In the genomic region with DNA sequence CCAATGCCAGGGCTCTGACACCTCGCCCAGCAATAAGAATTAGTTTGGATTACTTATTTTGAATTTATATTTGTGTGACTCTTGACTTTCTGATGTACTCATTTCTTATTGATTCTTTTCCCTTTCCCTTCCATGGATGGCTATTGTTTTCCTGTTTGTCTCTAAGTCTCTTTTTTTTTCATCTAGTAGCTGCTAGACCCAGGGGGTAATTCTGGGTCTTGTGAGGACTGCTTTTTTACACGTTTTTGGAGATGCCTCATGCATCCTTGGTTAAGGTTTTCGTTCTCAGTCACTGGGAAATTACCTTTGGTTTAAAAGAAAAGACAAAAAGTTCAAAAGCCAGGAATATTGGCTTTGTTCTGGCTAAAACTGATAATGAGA, we compare ENCODE assay signal across 1 cellular context.
TF ChIP-seq lines count a peak whose summit lies in the region.

No MANE protein-coding gene starts in this region.

TF ChIP-seq in GM12878, 131 proteins besides CTCF, POLR2A, EP300 and RAD21 (continued from another document):
- TF ChIP-seq, protein P1, sequence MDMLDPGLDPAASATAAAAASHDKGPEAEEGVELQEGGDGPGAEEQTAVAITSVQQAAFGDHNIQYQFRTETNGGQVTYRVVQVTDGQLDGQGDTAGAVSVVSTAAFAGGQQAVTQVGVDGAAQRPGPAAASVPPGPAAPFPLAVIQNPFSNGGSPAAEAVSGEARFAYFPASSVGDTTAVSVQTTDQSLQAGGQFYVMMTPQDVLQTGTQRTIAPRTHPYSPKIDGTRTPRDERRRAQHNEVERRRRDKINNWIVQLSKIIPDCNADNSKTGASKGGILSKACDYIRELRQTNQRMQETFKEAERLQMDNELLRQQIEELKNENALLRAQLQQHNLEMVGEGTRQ (IDR thresholded peaks at IDR 0.05; ENCODE audit: borderline replicate concordance, low read depth, low read length), result no peak
